Comparison of ENCODE assay signal across 1 cellular context in genomic region chr1:76154213-76154956, GRCh38.
TF ChIP-seq lines count a peak whose summit lies in the region.

No MANE protein-coding gene starts in this region.

TF ChIP-seq in GM23338, 12 proteins besides CTCF, POLR2A, EP300 and RAD21 (continued from another document):
- TF ChIP-seq ETS1 (IDR thresholded peaks at IDR 0.05) (no peak), EZH2 (IDR thresholded peaks at IDR 0.05; ENCODE audit: low read depth, unreplicated experiment) (no peak), STAT1 (IDR thresholded peaks at IDR 0.05; ENCODE audit: unreplicated experiment) (no peak), JUNB (IDR thresholded peaks at IDR 0.05; ENCODE audit: unreplicated experiment) (no peak), POLR2AphosphoS5 (IDR thresholded peaks at IDR 0.05; ENCODE audit: low read depth) (no peak), CREB1 (CRISPR knock-in tag; IDR thresholded peaks at IDR 0.05; ENCODE audit: low read depth) (no peak), NANOG (IDR thresholded peaks at IDR 0.05; ENCODE audit: borderline replicate concordance) (no peak), ZNF462 (CRISPR knock-in tag; IDR thresholded peaks at IDR 0.05) (no peak), REST (IDR thresholded peaks at IDR 0.05; ENCODE audit: unreplicated experiment) (no peak), ZNF114 (CRISPR knock-in tag; IDR thresholded peaks at IDR 0.05) (no peak)
